ENCODE assay signal across 1 cellular context in the genomic region with DNA sequence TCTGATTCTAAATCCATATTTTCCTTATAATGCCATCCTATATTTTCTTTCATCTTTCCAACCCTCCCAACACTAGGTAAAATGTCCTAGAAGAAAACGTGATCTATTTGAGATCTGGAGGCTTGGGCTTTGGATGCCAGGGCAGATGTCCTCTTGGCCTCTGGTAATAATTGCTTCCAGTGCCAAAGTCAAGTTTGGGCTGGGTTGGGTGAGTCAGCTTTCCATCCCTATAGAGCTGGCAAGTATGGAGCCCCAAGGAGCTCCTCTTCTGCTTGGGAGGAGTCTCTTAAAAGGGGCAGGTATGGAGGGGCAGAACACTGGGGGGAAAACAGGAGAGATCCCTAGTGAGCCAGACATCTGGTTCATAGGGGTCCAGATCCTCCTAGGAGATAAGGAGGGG.
TF ChIP-seq lines count a peak whose summit lies in the region.

No MANE protein-coding gene starts in this region.

TF ChIP-seq in SK-N-SH treated with all-trans-retinoic acid at 6 μM for 48 hours, 23 proteins besides CTCF, POLR2A, EP300 and RAD21 (continued from another document):
- TF ChIP-seq, protein P1, sequence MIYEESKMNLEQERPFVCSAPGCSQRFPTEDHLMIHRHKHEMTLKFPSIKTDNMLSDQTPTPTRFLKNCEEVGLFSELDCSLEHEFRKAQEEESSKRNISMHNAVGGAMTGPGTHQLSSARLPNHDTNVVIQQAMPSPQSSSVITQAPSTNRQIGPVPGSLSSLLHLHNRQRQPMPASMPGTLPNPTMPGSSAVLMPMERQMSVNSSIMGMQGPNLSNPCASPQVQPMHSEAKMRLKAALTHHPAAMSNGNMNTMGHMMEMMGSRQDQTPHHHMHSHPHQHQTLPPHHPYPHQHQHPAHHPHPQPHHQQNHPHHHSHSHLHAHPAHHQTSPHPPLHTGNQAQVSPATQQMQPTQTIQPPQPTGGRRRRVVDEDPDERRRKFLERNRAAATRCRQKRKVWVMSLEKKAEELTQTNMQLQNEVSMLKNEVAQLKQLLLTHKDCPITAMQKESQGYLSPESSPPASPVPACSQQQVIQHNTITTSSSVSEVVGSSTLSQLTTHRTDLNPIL (CRISPR knock-in tag; IDR thresholded peaks at IDR 0.05; ENCODE audit: low read depth): no peak
- TF ChIP-seq ZFP30 (CRISPR knock-in tag; IDR thresholded peaks at IDR 0.05) (no peak), ZC3H10 (CRISPR knock-in tag; IDR thresholded peaks at IDR 0.05) (no peak), TCF4 (CRISPR knock-in tag; IDR thresholded peaks at IDR 0.05; ENCODE audit: borderline replicate concordance) (no peak), ZNF565 (CRISPR knock-in tag; conservative IDR thresholded peaks at IDR 0.05; ENCODE audit: low read depth) (no peak), SNAI2 (CRISPR knock-in tag; IDR thresholded peaks at IDR 0.05) (no peak), ARNTL (CRISPR knock-in tag; IDR thresholded peaks at IDR 0.05; ENCODE audit: borderline replicate concordance, low read depth) (no peak), ISL1 (CRISPR knock-in tag; IDR thresholded peaks at IDR 0.05) (no peak), CSDC2 (CRISPR knock-in tag; IDR thresholded peaks at IDR 0.05) (no peak), GLIS3 (CRISPR knock-in tag; IDR thresholded peaks at IDR 0.05) (no peak), OSR1 (CRISPR knock-in tag; IDR thresholded peaks at IDR 0.05) (no peak)
- TF ChIP-seq, protein P2, sequence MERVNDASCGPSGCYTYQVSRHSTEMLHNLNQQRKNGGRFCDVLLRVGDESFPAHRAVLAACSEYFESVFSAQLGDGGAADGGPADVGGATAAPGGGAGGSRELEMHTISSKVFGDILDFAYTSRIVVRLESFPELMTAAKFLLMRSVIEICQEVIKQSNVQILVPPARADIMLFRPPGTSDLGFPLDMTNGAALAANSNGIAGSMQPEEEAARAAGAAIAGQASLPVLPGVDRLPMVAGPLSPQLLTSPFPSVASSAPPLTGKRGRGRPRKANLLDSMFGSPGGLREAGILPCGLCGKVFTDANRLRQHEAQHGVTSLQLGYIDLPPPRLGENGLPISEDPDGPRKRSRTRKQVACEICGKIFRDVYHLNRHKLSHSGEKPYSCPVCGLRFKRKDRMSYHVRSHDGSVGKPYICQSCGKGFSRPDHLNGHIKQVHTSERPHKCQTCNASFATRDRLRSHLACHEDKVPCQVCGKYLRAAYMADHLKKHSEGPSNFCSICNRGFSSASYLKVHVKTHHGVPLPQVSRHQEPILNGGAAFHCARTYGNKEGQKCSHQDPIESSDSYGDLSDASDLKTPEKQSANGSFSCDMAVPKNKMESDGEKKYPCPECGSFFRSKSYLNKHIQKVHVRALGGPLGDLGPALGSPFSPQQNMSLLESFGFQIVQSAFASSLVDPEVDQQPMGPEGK (CRISPR knock-in tag; IDR thresholded peaks at IDR 0.05; ENCODE audit: borderline replicate concordance): no peak
